Comparison of ENCODE assay signal across 12 cellular contexts in the genomic region with DNA sequence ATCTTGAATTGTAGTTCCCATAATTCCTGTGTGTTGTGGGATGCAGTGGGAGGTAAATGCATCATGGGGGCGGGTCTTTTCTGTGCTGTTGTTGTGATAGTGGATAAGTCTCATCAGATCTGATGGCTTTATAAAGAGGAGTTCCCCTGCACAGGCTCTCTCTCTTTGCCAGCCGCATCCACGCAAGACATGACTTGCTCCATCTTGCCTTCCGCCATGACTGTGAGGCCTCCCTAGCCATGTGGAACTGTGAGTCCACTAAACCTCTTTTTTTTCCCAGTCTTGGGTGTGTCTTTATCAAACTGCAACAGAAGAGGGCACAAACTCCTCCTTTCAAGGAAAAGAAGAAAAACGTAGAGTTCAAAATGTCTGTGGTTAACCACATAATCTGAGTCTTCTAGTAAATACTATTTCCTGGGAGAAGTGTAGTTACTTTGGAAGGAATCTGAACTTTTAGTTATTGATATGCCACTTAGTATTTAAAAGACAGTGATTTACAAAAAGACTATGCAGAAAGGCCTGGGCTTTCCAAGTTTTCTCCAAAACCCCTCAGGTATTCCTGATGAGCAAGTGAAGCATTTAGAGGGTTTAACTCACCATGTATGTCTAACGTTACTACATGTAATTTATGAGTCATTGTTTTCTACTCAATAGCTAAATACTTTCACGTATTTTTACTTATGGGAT. TPM values are rescaled to one million over a fixed set of nuclear protein-coding genes. Genes with fewer than 3 reads are reported as not detected.
DNase-seq lines count a peak whose midpoint lies in the region; ATAC-seq, FAIRE-seq and TF ChIP-seq lines count a peak whose summit lies in the region.
"Had no signal": no experiment of that assay in that cellular context is flagged by ENCODE, and none has a peak within 500 bp of the region (broad histone marks: within the 10 kb centered on the region; RNA-seq: fewer than 3 reads in every experiment).

No MANE protein-coding gene starts in this region.

- no peak overlapping the region for H3K9ac ChIP-seq in keratinocyte (ENCODE audit: control insufficient read depth, extremely low read depth, insufficient read depth, low read length)

- ATAC-seq in GM19467 (IDR thresholded peaks at IDR 0.05; ENCODE audit: unreplicated experiment) (no peak), GM18519 (IDR thresholded peaks at IDR 0.05; ENCODE audit: low FRiP score, unreplicated experiment) (no peak)
- ATAC-seq: K562 had no signal

- H2AFZ ChIP-seq in keratinocyte (ENCODE audit: control insufficient read depth, low read length): no peak overlapping the region

- peak overlapping the region; percentile 57 for H3K4me2 ChIP-seq in keratinocyte (ENCODE audit: control insufficient read depth, extremely low read depth, insufficient read depth, low read depth, low read length)

- no peaks in the 10 kb centered on the region for H3K79me2 ChIP-seq in keratinocyte (ENCODE audit: control insufficient read depth, insufficient read depth, low read length)

- in situ Hi-C loops in KBM-7 (cut with MboI; ENCODE audit: low pct_unique_long_range_greater_than_20kb, low sequenced_read_pairs): loop anchor here (25.0 kb wide), 1 partner anchor 877 kb away; no protein-coding TSS in a partner anchor
- in situ Hi-C loops in brain microvascular endothelial cell (cut with HindIII; ENCODE audit: low pct_ligation_motif_present, low sequenced_read_pairs): no loop called here

- H4K20me1 ChIP-seq in keratinocyte (ENCODE audit: control insufficient read depth, extremely low read depth, insufficient read depth, low read length): peaks cover 2% of the 10 kb centered on the region

- peak overlapping the region; percentile 9 for H3K27ac ChIP-seq in brain microvascular endothelial cell
- H3K27ac ChIP-seq in keratinocyte (ENCODE audit: control insufficient read depth, insufficient read depth, low read length): peak overlapping the region; percentile 85

- no peak overlapping the region for H3K4me3 ChIP-seq in brain microvascular endothelial cell (ENCODE audit: low read depth, low read length)
- no peak overlapping the region for H3K4me3 ChIP-seq in keratinocyte (ENCODE audit: control insufficient read depth in 2 of 3, extremely low read depth in 1 of 3, insufficient read depth in 2 of 3, low read depth in 1 of 3, low read length in 3 of 3)
- H3K4me3 ChIP-seq: K562 had no signal

- DNase-seq in CMK (ENCODE audit: low read depth): peak; percentile 67
- peak; percentile 12 for DNase-seq in KBM-7
- peak; percentile 60 for DNase-seq in brain microvascular endothelial cell
- no peak for DNase-seq in keratinocyte (ENCODE audit: low read depth, low spot score)
- no peak for DNase-seq in NK-92 treated with Interleukin-12 subunit alpha and Interleukin-12 subunit beta, amount 100 ng/mL, for 24 hours (lab: John Stamatoyannopoulos, UW)
- no peak for DNase-seq in AML-193 (lab: John Stamatoyannopoulos, UW)
- DNase-seq: amniotic stem cell, foreskin melanocyte, NCI-H2171 treated with DMSO at 0.1 percent for 48 hours had no signal

- dilution Hi-C loops in keratinocyte (cut with MboI; ENCODE audit: extremely low pct_ligation_motif_present, low sequenced_read_pairs): no loop called here

- H3K36me3 ChIP-seq in brain microvascular endothelial cell (replicated peaks) (peaks cover 24% of the 10 kb centered on the region), keratinocyte (ENCODE audit: control insufficient read depth in 2 of 2, extremely low read depth in 1 of 2, insufficient read depth in 2 of 2, low read length in 2 of 2) (peaks cover 5 to 28% of the 10 kb centered on the region in 2 experiments)

- H3K9me3 ChIP-seq in keratinocyte (ENCODE audit: control insufficient read depth, low read depth, low read length): no peaks in the 10 kb centered on the region

- FAIRE-seq in keratinocyte (lab: Jason Lieb, UNC): peak; percentile 96
- FAIRE-seq: K562 had no signal

- H3K4me1 ChIP-seq in keratinocyte (ENCODE audit: control insufficient read depth, extremely low read depth, insufficient read depth, low read length): peaks cover 27% of the 10 kb centered on the region

- TF ChIP-seq CTCF in brain microvascular endothelial cell (IDR thresholded peaks at IDR 0.05; ENCODE audit: low read depth, low read length, missing control alignments) (no peak), keratinocyte (optimal IDR thresholded peaks at IDR 0.05 in 1 of 3, IDR thresholded peaks at IDR 0.05 in 1 of 3, conservative IDR thresholded peaks at IDR 0.05 in 1 of 3; ENCODE audit: extremely low read depth in 1 of 3, insufficient read depth in 2 of 3, low read length in 3 of 3) (no peak)

- peaks cover 2% of the 10 kb centered on the region for H3K9me1 ChIP-seq in keratinocyte (ENCODE audit: control insufficient read depth, extremely low read depth, insufficient read depth, low read length)

- H3K27me3 ChIP-seq in brain microvascular endothelial cell (replicated peaks) (no peaks in the 10 kb centered on the region), keratinocyte (ENCODE audit: control insufficient read depth, extremely low read depth, insufficient read depth, low read length) (no peaks in the 10 kb centered on the region)

RNA-seq across cellular contexts. Expression of gene ADAMTS1, which starts 10.0 kb away (rescaled TPM):
- polyA plus RNA-seq in keratinocyte: 340 to 485 TPM (median 344 TPM) in 3 replicates
- 90.5 TPM for polyA plus RNA-seq in keratinocyte (2011; ENCODE audit: low read depth)
- 172 and 198 TPM in 2 replicates for polyA plus RNA-seq in keratinocyte (2011; cell fraction: cytosol; rRNA removed)
- polyA plus RNA-seq in keratinocyte (2011; cell fraction: nucleus; rRNA removed): 1,714 and 1,972 TPM in 2 replicates
- 81.7 and 285 TPM in 2 replicates for polyA plus RNA-seq in keratinocyte (2012; ENCODE audit: low replicate concordance)
- 1,168 to 1,682 TPM (median 1,277 TPM) in 3 replicates for polyA minus RNA-seq in keratinocyte
- polyA minus RNA-seq in keratinocyte (2011; cell fraction: cytosol; rRNA and poly(A)+ RNA removed): 366 TPM
- polyA minus RNA-seq in keratinocyte (2011; cell fraction: nucleus; rRNA and poly(A)+ RNA removed): 1,277 and 2,287 TPM in 2 replicates

Comparison
In these comparisons a context has a peak if more than half of its experiments do, and no peak if none do; other contexts are left out.
1. DNase-seq: peak in CMK (single experiment), KBM-7 (single experiment) and brain microvascular endothelial cell (single experiment); none in keratinocyte (single experiment), NK-92 treated with Interleukin-12 subunit alpha and Interleukin-12 subunit beta, amount 100 ng/mL, for 24 hours (single experiment) and AML-193 (0 of 2).